Comparison of ENCODE assay signal across 8 cellular contexts in the genomic region with DNA sequence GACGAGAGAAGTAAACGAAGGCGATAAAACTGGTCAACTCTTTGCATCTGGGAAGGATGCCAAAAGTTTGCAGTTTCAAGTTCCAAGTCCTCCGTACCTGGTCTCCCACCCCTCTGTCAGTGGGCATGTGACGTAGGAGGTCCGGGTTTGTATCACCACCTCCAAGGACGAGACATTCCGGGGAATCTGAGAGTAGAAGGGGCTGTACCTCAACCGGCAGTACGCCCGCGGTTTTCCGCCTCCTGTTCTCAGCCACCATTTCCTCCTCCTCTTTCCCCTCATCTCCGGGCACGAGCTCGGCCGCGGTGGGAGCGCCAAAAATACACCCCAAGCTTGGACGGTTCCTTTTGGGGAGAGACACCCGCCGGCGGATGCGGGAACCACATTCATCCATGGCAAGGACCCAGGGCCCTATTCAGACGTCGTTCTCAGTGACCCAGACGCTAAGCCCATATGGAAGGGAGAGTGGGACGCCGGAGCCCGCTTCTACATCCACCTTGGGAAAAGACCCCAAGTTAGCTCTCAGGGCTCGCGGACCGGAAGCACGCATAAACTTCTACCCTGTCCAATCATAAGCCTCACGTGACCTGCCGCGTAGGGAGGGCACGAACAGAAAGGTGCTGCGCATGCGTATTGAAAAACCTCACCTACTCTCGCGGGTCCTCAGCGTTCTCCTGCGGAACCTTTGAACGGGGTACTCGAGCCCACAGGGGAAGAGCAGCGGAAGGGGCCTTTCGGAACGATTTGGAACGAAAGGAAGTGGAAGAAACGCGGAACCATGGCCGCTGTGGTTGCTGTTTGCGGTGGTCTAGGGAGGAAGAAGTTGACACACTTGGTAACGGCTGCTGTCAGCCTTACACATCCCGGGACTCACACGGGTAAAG. TPM values are rescaled to one million over a fixed set of nuclear protein-coding genes. Genes with fewer than 3 reads are reported as not detected.
A peak's percentile ranks its signal among the peaks of the same experiment; 100 is the strongest.
DNase-seq lines count a peak whose midpoint lies in the region; ATAC-seq and TF ChIP-seq lines count a peak whose summit lies in the region.

TSS of gene HELQ (minus strand) at position 524 of the 884 bp plus-strand sequence. CDS start at position 394, 130 bp downstream.
TSS of gene MRPS18C (plus strand) at position 759 of the 884 bp plus-strand sequence. CDS start at position 779, 20 bp downstream.

- peaks cover 65% of the 10 kb centered on the region for H3K4me1 Mint-ChIP-seq in CD8-positive, alpha-beta T cell (ENCODE audit: low read depth)
- peaks cover 44% of the 10 kb centered on the region for H3K4me1 Mint-ChIP-seq in activated CD4-positive, alpha-beta memory T cell treated with anti-CD3 and anti-CD28 coated beads for 36 hours (ENCODE audit: low read depth)

- intact Hi-C loops in CD8-positive, alpha-beta T cell (cut with DNase I, micrococcal nuclease) = loop anchor here (1.0 to 10.0 kb wide), 17 partner anchors 30 to 1983 kb away; partner anchors contain the start of genes COPS4 (in 2 of the 2), LIN54 (in 2 of the 2), RASGEF1B (in 2 of the 2) and ABRAXAS1 (in 1 of the 2)
- intact Hi-C loops in activated CD4-positive, alpha-beta memory T cell treated with anti-CD3 and anti-CD28 coated beads for 36 hours (cut with micrococcal nuclease) = loop anchor here (1.0 to 5.0 kb wide), 10 partner anchors 30 to 1081 kb away; partner anchors contain the start of genes ABRAXAS1, COPS4, COQ2 and ENOPH1

- H3K9ac ChIP-seq in liver (ENCODE audit: low read depth in 1 of 2, low read length in 2 of 2) = peak within 1 kb of the TSS; percentile 70 to 96

- H3K27ac ChIP-seq in CD8-positive, alpha-beta T cell (ENCODE audit: low read depth, low read length) = peak within 1 kb of the TSS; percentile 99
- H3K27ac ChIP-seq in liver (ENCODE audit: low read depth in 1 of 2, low read length in 2 of 2) = peak within 1 kb of the TSS; percentile 95 to 96

- peak; percentile 44 to 50 for TF ChIP-seq RAD21 in liver (IDR thresholded peaks at IDR 0.05)

- CTCF ChIA-PET in CD8-positive, alpha-beta T cell (lab: Charles Lee) = interaction anchor here (0.8 to 1.8 kb wide), 2 partner anchors 10 to 172 kb away, joined by 3 to 4 read pairs; no protein-coding TSS in a partner anchor
- CTCF ChIA-PET in activated CD4-positive, alpha-beta memory T cell treated with anti-CD3 and anti-CD28 coated beads for 36 hours (lab: Charles Lee) = interaction anchor here (0.8 to 2.0 kb wide), 9 partner anchors 13 to 551 kb away, joined by 3 to 7 read pairs (median 3); partner anchors contain the start of genes COPS4 and COQ2

- peaks cover 76% of the 10 kb centered on the region for H3K36me3 Mint-ChIP-seq in CD8-positive, alpha-beta T cell
- H3K36me3 Mint-ChIP-seq in activated CD4-positive, alpha-beta memory T cell treated with anti-CD3 and anti-CD28 coated beads for 36 hours = peaks cover 50% of the 10 kb centered on the region

- DNase-seq in CD8-positive, alpha-beta T cell = peak; percentile 89 to 98 (median 92)
- DNase-seq in HK-2 (ENCODE audit: unreplicated experiment) = peak; percentile 96
- peak; percentile 93 for DNase-seq in NCI-H82 treated with DMSO at 0.1 percent for 48 hours (lab: John Stamatoyannopoulos, UW; ENCODE audit: unreplicated experiment)
- DNase-seq in activated CD4-positive, alpha-beta memory T cell treated with anti-CD3 and anti-CD28 coated beads for 36 hours = peak; percentile 98
- peak; percentile 99 for DNase-seq in dermis microvascular lymphatic vessel endothelial cell (ENCODE audit: low read depth in 2 of 2)
- DNase-seq in stimulated activated CD4-positive, alpha-beta T cell treated with anti-CD3 and anti-CD28 coated beads, Interleukin-4, amount 100 ng/mL, for 24 hours = peak; percentile 96

- POLR2A ChIA-PET in CD8-positive, alpha-beta T cell (lab: Charles Lee) = interaction anchor here (0.6 to 2.1 kb wide), 20 partner anchors 9 to 1026 kb away, joined by 3 to 20 read pairs (median 4); partner anchors contain the start of genes ABRAXAS1, COPS4, COQ2 and ENOPH1
- POLR2A ChIA-PET in activated CD4-positive, alpha-beta memory T cell treated with anti-CD3 and anti-CD28 coated beads for 36 hours (lab: Charles Lee) = interaction anchor here (0.7 to 2.0 kb wide), 5 partner anchors 18 to 236 kb away, joined by 3 to 14 read pairs (median 3); partner anchors contain the start of gene COQ2

- WGBS in liver = under 1% methylated on average over 57 of the region's 57 CpGs

- H3K27me3 Mint-ChIP-seq in CD8-positive, alpha-beta T cell (ENCODE audit: low read depth) = no peaks in the 10 kb centered on the region
- H3K27me3 Mint-ChIP-seq in activated CD4-positive, alpha-beta memory T cell treated with anti-CD3 and anti-CD28 coated beads for 36 hours = peaks cover 2% of the 10 kb centered on the region

- peak within 1 kb of the TSS; percentile 100 for H3K4me3 Mint-ChIP-seq in CD8-positive, alpha-beta T cell
- peak within 1 kb of the TSS; percentile 100 for H3K4me3 Mint-ChIP-seq in activated CD4-positive, alpha-beta memory T cell treated with anti-CD3 and anti-CD28 coated beads for 36 hours

- H3K9me3 ChIP-seq in CD8-positive, alpha-beta T cell (ENCODE audit: low read length) = no peaks in the 10 kb centered on the region
- H3K9me3 ChIP-seq in liver (ENCODE audit: control insufficient read depth in 4 of 4, low read length in 3 of 4) = no peaks in the 10 kb centered on the region

- H3K36me3 ChIP-seq in CD8-positive, alpha-beta T cell (ENCODE audit: insufficient read depth, low read length) = peaks cover 7% of the 10 kb centered on the region
- H3K36me3 ChIP-seq in liver (ENCODE audit: control insufficient read depth in 4 of 4, insufficient read depth in 3 of 4, low read depth in 1 of 4, low read length in 3 of 4) = peaks cover 4 to 29% (median 14%) of the 10 kb centered on the region in 4 donors

- peak; percentile 86 for ATAC-seq in CD8-positive, alpha-beta T cell
- peak; percentile 95 for ATAC-seq in GM19452 (IDR thresholded peaks at IDR 0.05; ENCODE audit: unreplicated experiment)

- peaks cover 27% of the 10 kb centered on the region for H3K4me1 ChIP-seq in CD8-positive, alpha-beta T cell (ENCODE audit: insufficient read depth, low read length)
- H3K4me1 ChIP-seq in liver (ENCODE audit: control insufficient read depth in 4 of 4, insufficient read depth in 4 of 4, low read length in 3 of 4) = peaks cover 8 to 25% (median 17%) of the 10 kb centered on the region in 4 donors

- H3K27ac Mint-ChIP-seq in CD8-positive, alpha-beta T cell = peak within 1 kb of the TSS; percentile 100
- H3K27ac Mint-ChIP-seq in activated CD4-positive, alpha-beta memory T cell treated with anti-CD3 and anti-CD28 coated beads for 36 hours = peak within 1 kb of the TSS; percentile 100

- TF ChIP-seq CTCF in CD8-positive, alpha-beta T cell (IDR thresholded peaks at IDR 0.05) = no peak
- no peak for TF ChIP-seq CTCF in liver (IDR thresholded peaks at IDR 0.05; ENCODE audit: low read depth, low read length, missing input control)

- peak within 1 kb of the TSS; percentile 62 for H3K4me3 ChIP-seq in CD8-positive, alpha-beta T cell (ENCODE audit: low read depth, low read length)
- H3K4me3 ChIP-seq in liver (ENCODE audit: low read depth in 1 of 3, low read length in 3 of 3) = peak within 1 kb of the TSS; percentile 59 to 86 (median 77)

- H3K27me3 ChIP-seq in CD8-positive, alpha-beta T cell (ENCODE audit: insufficient read depth, low read length) = no peaks in the 10 kb centered on the region
- H3K27me3 ChIP-seq in liver (ENCODE audit: control insufficient read depth in 4 of 4, insufficient read depth in 4 of 4, low read length in 3 of 4) = no peaks in the 10 kb centered on the region

- H3K9me3 Mint-ChIP-seq in CD8-positive, alpha-beta T cell = no peaks in the 10 kb centered on the region
- H3K9me3 Mint-ChIP-seq in activated CD4-positive, alpha-beta memory T cell treated with anti-CD3 and anti-CD28 coated beads for 36 hours = no peaks in the 10 kb centered on the region

TF ChIP-seq in liver, 16 proteins besides CTCF, POLR2A, EP300 and RAD21 (continues in another document):
- TF ChIP-seq REST (IDR thresholded peaks at IDR 0.05) (peak; percentile 80), HNF4A (conservative IDR thresholded peaks at IDR 0.05) (peak; percentile 30 to 56), EGR1 (IDR thresholded peaks at IDR 0.05; ENCODE audit: low read depth in 2 of 2) (peak in 1 of 2 donors; percentile 57), TAF1 (conservative IDR thresholded peaks at IDR 0.05) (peak; percentile 87), GABPA (IDR thresholded peaks at IDR 0.05 in 1 of 2, conservative IDR thresholded peaks at IDR 0.05 in 1 of 2) (peak; percentile 87 to 97), NR2F2 (IDR thresholded peaks at IDR 0.05) (no peak)

RNA-seq across cellular contexts. Expression of gene HELQ, which starts in this region (rescaled TPM):
- 10 to 100 TPM; 25.6 to 28.0 TPM for total RNA-seq in CD8-positive, alpha-beta T cell
- total RNA-seq in activated CD4-positive, alpha-beta memory T cell treated with anti-CD3 and anti-CD28 coated beads for 36 hours = 10 to 100 TPM in 1 of 2 experiments, 1 to 10 TPM in 1; 9.5 to 13.3 TPM
- total RNA-seq in dermis microvascular lymphatic vessel endothelial cell (8.9 and 14.7 TPM in 2 replicates), liver (10 to 100 TPM in 1 of 2 donors, 1 to 10 TPM in 1; 7.6 to 10.0 TPM)
- 1 to 10 TPM; 5.8 TPM for polyA plus RNA-seq in liver

RNA-seq across cellular contexts. Expression of gene MRPS18C, which starts in this region (rescaled TPM):
- 10 to 100 TPM; 17.7 to 24.1 TPM for total RNA-seq in CD8-positive, alpha-beta T cell
- 10 to 100 TPM; 63.3 to 72.8 TPM for total RNA-seq in activated CD4-positive, alpha-beta memory T cell treated with anti-CD3 and anti-CD28 coated beads for 36 hours
- 16.7 and 24.6 TPM in 2 replicates for total RNA-seq in dermis microvascular lymphatic vessel endothelial cell
- 10 to 100 TPM; 12.2 to 20.7 TPM for total RNA-seq in liver
- polyA plus RNA-seq in liver = 10 to 100 TPM; 13.4 to 97.3 TPM

Comparison
In these comparisons a context has a peak if more than half of its experiments do, and no peak if none do; other contexts are left out.
1. Peak in every context shown above with its lines: DNase-seq, ATAC-seq, H3K4me3 ChIP-seq and H3K27ac ChIP-seq.